ENCODE assay signal across 14 cellular contexts in the genomic region with DNA sequence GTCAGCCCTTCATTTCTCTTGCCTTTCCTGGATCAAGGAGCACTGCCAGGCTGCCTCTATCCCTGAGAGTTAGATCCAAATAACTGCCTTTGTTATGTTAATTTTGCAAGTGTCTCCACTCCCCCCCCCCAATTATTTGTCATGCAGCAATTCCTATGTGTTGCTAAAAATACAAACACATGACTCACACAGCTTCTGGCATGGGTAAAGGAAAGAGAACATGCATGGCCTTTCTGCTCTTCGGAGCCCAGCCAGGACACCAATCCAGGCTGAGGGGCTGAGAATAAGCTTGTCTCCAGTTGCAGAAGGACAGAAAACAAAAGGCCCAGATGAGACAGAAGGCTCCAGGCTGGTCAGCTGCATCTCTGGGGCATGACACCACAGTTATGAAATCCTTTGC.
DNase-seq lines count a peak whose midpoint lies in the region; ATAC-seq and TF ChIP-seq lines count a peak whose summit lies in the region.
"Had no signal": no experiment of that assay in that cellular context is flagged by ENCODE, and none has a peak within 500 bp of the region (broad histone marks: within the 10 kb centered on the region; RNA-seq: fewer than 3 reads in every experiment).

No MANE protein-coding gene starts in this region.

- H3K4me3 ChIP-seq in left lung, result no peak overlapping the region
- H3K4me3 ChIP-seq: cardiac muscle cell, SJSA1, stomach had no signal

- DNase-seq in NCI-H446 treated with DMSO at 0.1 percent for 48 hours (lab: John Stamatoyannopoulos, UW) (peak; percentile 14), NCI-H446 (lab: John Stamatoyannopoulos, UW) (no peak), dermis blood vessel endothelial cell (peak; percentile 48), left lung (no peak), COR-L47 (lab: John Stamatoyannopoulos, UW) (no peak), NCI-H2107 treated with DMSO at 0.1 percent for 48 hours (lab: John Stamatoyannopoulos, UW; ENCODE audit: unreplicated experiment) (no peak)
- no peak for DNase-seq in stimulated activated CD8-positive, alpha-beta memory T cell treated with anti-CD3 and anti-CD28 coated beads, Interleukin-4, amount 100 ng/mL, for 48 hours
- DNase-seq: ACHN, hippocampal formation, NCI-H187, stomach had no signal

- H3K4me1 ChIP-seq in left lung, result peaks cover 0 to 9% of the 10 kb centered on the region in 2 donors

- no peak overlapping the region for H3K27ac ChIP-seq in left lung
- H3K27ac ChIP-seq: cardiac muscle cell, SJSA1 had no signal

- H3K36me3 ChIP-seq in left lung, result no peaks in the 10 kb centered on the region
- H3K36me3 ChIP-seq: cardiac muscle cell, SJSA1, stomach had no signal

- H3K27me3 ChIP-seq in left lung, result no peaks in the 10 kb centered on the region
- H3K27me3 ChIP-seq: cardiac muscle cell, stomach had no signal

- TF ChIP-seq CTCF in left lung (IDR thresholded peaks at IDR 0.05), result no peak

- ATAC-seq in left lung (peak; percentile 82), GM21381 (IDR thresholded peaks at IDR 0.05; ENCODE audit: unreplicated experiment) (no peak)

- intact Hi-C loops in left lung (cut with DNase I), result no loop called here

- H3K9me3 ChIP-seq in left lung, result no peaks in the 10 kb centered on the region
- H3K9me3 ChIP-seq: stomach had no signal

Comparison
In these comparisons a context has a peak if more than half of its experiments do, and no peak if none do; other contexts are left out.
1. DNase-seq: peak in NCI-H446 treated with DMSO at 0.1 percent for 48 hours (single experiment) and dermis blood vessel endothelial cell (single experiment); none in NCI-H446 (0 of 2), left lung (0 of 2), COR-L47 (single experiment), NCI-H2107 treated with DMSO at 0.1 percent for 48 hours (single experiment) and stimulated activated CD8-positive, alpha-beta memory T cell treated with anti-CD3 and anti-CD28 coated beads, Interleukin-4, amount 100 ng/mL, for 48 hours (single experiment).